Comparison of ENCODE assay signal across 1 cellular context in genomic region chr3:195196266-195196665, GRCh38.
TF ChIP-seq lines count a peak whose summit lies in the region.

No MANE protein-coding gene starts in this region.

TF ChIP-seq in H1, 55 proteins besides CTCF, POLR2A, EP300 and RAD21 (continued from another document):
- TF ChIP-seq NANOG (IDR thresholded peaks at IDR 0.05; ENCODE audit: insufficient read depth, low read depth, low read length, poor library complexity, severe bottlenecking) (no peak), ZNF274 (IDR thresholded peaks at IDR 0.05; ENCODE audit: borderline replicate concordance, extremely low read depth, low read length) (no peak), CBX8 (IDR thresholded peaks at IDR 0.05; ENCODE audit: borderline replicate concordance, low read depth, low read length) (no peak), EGR1 (IDR thresholded peaks at IDR 0.05; ENCODE audit: borderline replicate concordance, low read depth, low read length) (no peak), SP4 (IDR thresholded peaks at IDR 0.05; ENCODE audit: low read length) (no peak), HDAC2 (IDR thresholded peaks at IDR 0.05; ENCODE audit: borderline replicate concordance in 1 of 2, low read depth in 2 of 2, low read length in 2 of 2) (no peak), EZH2 (IDR thresholded peaks at IDR 0.05; ENCODE audit: low read depth, low read length, severe bottlenecking) (no peak)
